ENCODE assay signal across 17 cellular contexts in genomic region chr5:175384724-175385552, GRCh38. TPM values are rescaled to one million over a fixed set of nuclear protein-coding genes. Genes with fewer than 3 reads are reported as not detected.
"Had no signal": no experiment of that assay in that cellular context is flagged by ENCODE, and none has a peak within 500 bp of the region (broad histone marks: within the 10 kb centered on the region; RNA-seq: fewer than 3 reads in every experiment).

No MANE protein-coding gene starts in this region.

- H3K27ac ChIP-seq: adrenal gland, body of pancreas, coronary artery, upper lobe of left lung had no signal

- H3K4me3 ChIP-seq: adrenal gland, body of pancreas, coronary artery, upper lobe of left lung had no signal

- ATAC-seq: activated T-helper 17 cell treated with anti-CD3 and anti-CD28 coated beads, Interleukin-2, amount 50 U/mL, for 72 hours; body of pancreas; WTC11 had no signal

- DNase-seq: activated CD4-positive, alpha-beta T cell treated with anti-CD3 and anti-CD28 coated beads, Interleukin-2, amount 10 ng/mL, durations not matched to agents 24 days and 14 days; activated CD8-positive, alpha-beta memory T cell treated with anti-CD3 and anti-CD28 coated beads for 24 hours; activated naive CD4-positive, alpha-beta T cell treated with anti-CD3 and anti-CD28 coated beads, Interleukin-2, amount 10 ng/mL, durations not matched to agents 7 days and 5 days; adrenal gland; body of pancreas; central memory CD4-positive, alpha-beta T cell; effector CD4-positive, alpha-beta T cell; hippocampal formation; kidney glomerular epithelial cell; stimulated activated CD4-positive, alpha-beta T cell treated with anti-CD3 and anti-CD28 coated beads, Interleukin-12 subunit alpha, Interleukin-12 subunit beta, amount 100 ng/mL, for 4 hours; stimulated activated naive CD4-positive, alpha-beta T cell treated with Interleukin-2 at 50 U/mL for 16 hours; upper lobe of left lung had no signal

- H3K9me3 ChIP-seq: adrenal gland, body of pancreas, upper lobe of left lung had no signal

- H3K4me1 ChIP-seq: adrenal gland, body of pancreas, upper lobe of left lung had no signal

- H3K27me3 ChIP-seq: adrenal gland, body of pancreas, upper lobe of left lung had no signal

- H3K36me3 ChIP-seq: adrenal gland, upper lobe of left lung had no signal

RNA-seq across cellular contexts. Expression of gene DRD1, which starts 59.0 kb away (rescaled TPM):
- total RNA-seq: activated T-helper 17 cell treated with anti-CD3 and anti-CD28 coated beads, Interleukin-2, amount 50 U/mL, for 72 hours; body of pancreas; endothelial cell of umbilical vein; osteocyte had no signal
